1 cellular context compared by ENCODE assay signal in the genomic region with DNA sequence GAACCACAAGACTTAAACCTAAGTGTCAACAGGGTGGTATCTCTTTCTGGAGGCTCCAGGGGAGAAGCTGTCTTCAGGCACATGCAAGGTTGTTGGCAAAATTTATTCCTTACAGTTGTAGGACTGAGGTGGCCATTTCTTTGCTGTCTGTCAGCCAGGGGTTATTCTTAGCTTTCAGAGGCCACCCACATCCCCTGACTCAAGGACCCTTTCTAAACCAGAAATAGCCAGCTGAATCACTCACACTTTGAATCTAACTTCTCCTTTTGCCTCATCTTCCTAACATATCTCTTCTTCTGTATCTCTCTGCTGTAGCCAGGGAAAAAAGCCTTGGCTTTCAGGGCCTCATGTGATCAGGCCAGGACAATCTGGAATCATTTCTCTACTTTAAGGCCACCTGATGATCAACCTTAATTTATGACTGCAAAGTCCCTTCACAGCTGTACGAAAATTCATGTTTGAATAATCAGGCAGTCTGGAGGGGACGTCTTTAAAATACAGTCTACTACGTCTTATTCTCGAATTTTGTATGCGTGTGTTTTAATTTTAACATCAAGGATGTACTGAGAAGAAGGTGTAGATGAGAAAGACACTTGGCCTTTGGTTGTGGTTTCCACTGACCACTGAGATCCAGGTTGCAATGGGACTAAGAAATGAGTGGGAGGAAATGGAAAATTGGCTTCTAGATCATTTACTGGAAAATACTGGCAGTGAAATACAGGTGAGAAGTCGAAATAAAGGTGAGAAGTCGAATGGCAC.
TF ChIP-seq lines count a peak whose summit lies in the region.

No MANE protein-coding gene starts in this region.

TF ChIP-seq in IMR-90, 13 proteins besides CTCF, POLR2A, EP300 and RAD21 (continued from another document):
- TF ChIP-seq, protein P1, sequence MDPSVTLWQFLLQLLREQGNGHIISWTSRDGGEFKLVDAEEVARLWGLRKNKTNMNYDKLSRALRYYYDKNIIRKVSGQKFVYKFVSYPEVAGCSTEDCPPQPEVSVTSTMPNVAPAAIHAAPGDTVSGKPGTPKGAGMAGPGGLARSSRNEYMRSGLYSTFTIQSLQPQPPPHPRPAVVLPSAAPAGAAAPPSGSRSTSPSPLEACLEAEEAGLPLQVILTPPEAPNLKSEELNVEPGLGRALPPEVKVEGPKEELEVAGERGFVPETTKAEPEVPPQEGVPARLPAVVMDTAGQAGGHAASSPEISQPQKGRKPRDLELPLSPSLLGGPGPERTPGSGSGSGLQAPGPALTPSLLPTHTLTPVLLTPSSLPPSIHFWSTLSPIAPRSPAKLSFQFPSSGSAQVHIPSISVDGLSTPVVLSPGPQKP (IDR thresholded peaks at IDR 0.05; ENCODE audit: borderline replicate concordance, low read depth, low read length): no peak
- TF ChIP-seq SMC3 (IDR thresholded peaks at IDR 0.05; ENCODE audit: low read depth, low read length) (no peak), MXI1 (IDR thresholded peaks at IDR 0.05; ENCODE audit: borderline replicate concordance, low read depth, low read length) (no peak), FOS (IDR thresholded peaks at IDR 0.05; ENCODE audit: low read depth, low read length) (no peak), MAFK (IDR thresholded peaks at IDR 0.05; ENCODE audit: low read depth, low read length) (no peak), CEBPB (IDR thresholded peaks at IDR 0.05; ENCODE audit: low read depth, low read length) (no peak)
- TF ChIP-seq, protein P2, sequence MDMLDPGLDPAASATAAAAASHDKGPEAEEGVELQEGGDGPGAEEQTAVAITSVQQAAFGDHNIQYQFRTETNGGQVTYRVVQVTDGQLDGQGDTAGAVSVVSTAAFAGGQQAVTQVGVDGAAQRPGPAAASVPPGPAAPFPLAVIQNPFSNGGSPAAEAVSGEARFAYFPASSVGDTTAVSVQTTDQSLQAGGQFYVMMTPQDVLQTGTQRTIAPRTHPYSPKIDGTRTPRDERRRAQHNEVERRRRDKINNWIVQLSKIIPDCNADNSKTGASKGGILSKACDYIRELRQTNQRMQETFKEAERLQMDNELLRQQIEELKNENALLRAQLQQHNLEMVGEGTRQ (IDR thresholded peaks at IDR 0.05; ENCODE audit: low read depth, low read length): no peak
